33 cellular contexts compared by ENCODE assay signal in the genomic region with DNA sequence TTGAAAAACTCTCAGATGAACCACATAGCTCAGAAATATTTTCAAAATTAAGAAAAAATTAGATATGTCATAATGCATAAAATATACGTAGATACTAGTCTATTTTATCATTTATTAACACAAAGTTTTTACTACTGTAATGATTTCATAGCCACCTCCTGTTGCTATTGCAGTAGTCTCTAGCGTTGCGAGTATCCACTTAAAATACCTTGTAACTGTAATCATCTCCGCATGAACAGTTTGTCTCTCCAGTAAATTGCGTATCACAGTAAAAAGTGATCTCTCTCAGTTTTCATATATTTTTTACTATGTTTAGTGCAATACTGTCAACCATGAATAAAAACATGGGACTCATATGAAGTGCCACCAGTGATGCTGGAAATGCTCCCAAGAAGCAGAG.
"Had no signal": no experiment of that assay in that cellular context is flagged by ENCODE, and none has a peak within 500 bp of the region (broad histone marks: within the 10 kb centered on the region; RNA-seq: fewer than 3 reads in every experiment).

No MANE protein-coding gene starts in this region.

- H3K27ac ChIP-seq: PC-9, RWPE1, SJCRH30, SK-N-MC had no signal

- H3K27me3 ChIP-seq: MG63, SJCRH30 had no signal

- ATAC-seq: K562, Panc1, SK-N-SH treated with all-trans-retinoic acid at 6 μM for 48 hours had no signal

- H3K36me3 ChIP-seq: MG63, SJCRH30 had no signal

- H3K4me3 ChIP-seq: K562, MG63, PC-9, SJCRH30, SK-N-MC had no signal

- H3K9me3 ChIP-seq: MG63, SJCRH30 had no signal

- H2AFZ ChIP-seq: PC-9 had no signal

- DNase-seq: Kasumi-1, KG1, MG63, NCI-H1048, NCI-H1092 treated with DMSO at 0.1 percent for 48 hours, NCI-H1105 treated with DMSO at 0.1 percent for 48 hours, NCI-H1417, NCI-H1436, NCI-H146, NCI-H1694, NCI-H187, NCI-H1930, NCI-H2029 treated with DMSO at 0.1 percent for 48 hours, NCI-H2081 treated with DMSO at 0.1 percent for 48 hours, NCI-H2107, NCI-H2171, NCI-H226, NCI-H446 treated with DMSO at 0.1 percent for 48 hours, NCI-H510A, NCI-H524, NCI-H526, NCI-H69, NCI-H748 treated with DMSO at 0.1 percent for 48 hours, NCI-H82, PC-9, SHP77, SIG-M5, SJCRH30 had no signal

- H3K4me2 ChIP-seq: PC-9 had no signal
